In genomic region chr2:42328923-42329322, GRCh38 we compare ENCODE assay signal across 8 cellular contexts.
"Had no signal": no experiment of that assay in that cellular context is flagged by ENCODE, and none has a peak within 500 bp of the region (broad histone marks: within the 10 kb centered on the region; RNA-seq: fewer than 3 reads in every experiment).

No MANE protein-coding gene starts in this region.

- H3K27ac Mint-ChIP-seq: HFFc6 had no signal

- H3K9me3 Mint-ChIP-seq: HFFc6 had no signal

- H3K4me3 ChIP-seq: GM23248, HAP-1, K562 had no signal

- H3K4me3 Mint-ChIP-seq: HFFc6 had no signal

- FAIRE-seq: K562 had no signal

- H3K27ac ChIP-seq: GM23248, HL-60 had no signal

- H2AFZ ChIP-seq: GM23248 had no signal

- DNase-seq: GOT3, H7, KG1 had no signal

- H3K4me1 ChIP-seq: HAP-1 had no signal

- H3K9me3 ChIP-seq: HAP-1 had no signal

- H3K9ac ChIP-seq: GM23248 had no signal
